Comparison of ENCODE assay signal across 21 cellular contexts in the genomic region with DNA sequence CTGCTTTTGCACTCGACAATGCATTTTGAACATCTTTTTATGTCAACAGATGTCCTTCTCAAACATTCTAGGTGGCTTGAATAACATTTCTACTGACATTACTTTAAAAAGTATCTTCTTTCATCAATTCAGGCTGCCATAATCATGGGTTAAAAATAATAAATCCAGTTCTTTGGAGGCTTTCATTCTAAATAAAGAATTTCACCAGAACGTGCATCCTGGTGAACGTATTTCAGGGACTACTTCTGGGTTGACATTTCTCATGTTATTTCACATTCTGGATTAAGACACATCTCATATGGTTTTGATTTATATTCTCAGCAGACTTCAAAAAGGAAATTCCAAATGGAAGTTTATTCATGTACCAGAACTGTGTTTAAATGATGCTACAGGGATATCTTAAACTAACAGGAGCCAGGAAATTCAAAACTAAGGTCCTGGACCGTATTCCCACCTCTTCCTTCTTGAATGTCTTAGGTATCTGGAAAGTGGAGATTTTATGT.
"Had no signal": no experiment of that assay in that cellular context is flagged by ENCODE, and none has a peak within 500 bp of the region (broad histone marks: within the 10 kb centered on the region; RNA-seq: fewer than 3 reads in every experiment).

No MANE protein-coding gene starts in this region.

- H3K36me3 Mint-ChIP-seq: activated naive CD8-positive, alpha-beta T cell; mesothelial cell of epicardium; natural killer cell; stimulated activated naive B cell treated with anti-CD40 and anti-IgM and Interleukin-4, amounts not matched to agents 10 μg/mL and 1 μg/mL and 100 μg/mL, for 72 hours had no signal

- H3K9me3 ChIP-seq: ovary, prostate gland, testis, uterus had no signal

- H3K27me3 ChIP-seq: ovary, testis, uterus had no signal

- ATAC-seq: activated CD4-positive, alpha-beta T cell treated with anti-CD3 and anti-CD28 coated beads for 36 hours; activated T-cell treated with anti-CD3 and anti-CD28 coated beads, Interleukin-2, amount 50 U/mL, for 4 hours; left lobe of liver; natural killer cell; stimulated activated naive B cell treated with anti-CD40 and anti-IgM and Interleukin-4, amounts not matched to agents 10 μg/mL and 1 μg/mL and 100 μg/mL, for 72 hours had no signal

- H3K36me3 ChIP-seq: ovary, prostate gland, uterus had no signal

- H3K9me3 Mint-ChIP-seq: activated B cell treated with CpG ODN at 0.5 μM for 24 hours; activated T-cell treated with anti-CD3 and anti-CD28 coated beads, Interleukin-2, amount 50 U/mL, for 4 hours; activated T-helper 2 cell treated with anti-CD3 and anti-CD28 coated beads, Interferon-gamma antibody, Interleukin-2, Interleukin-4, amounts not matched to agents 10 μg/mL and 5 μg/mL and 100 μg/mL, durations not matched to agents 14 hours and 24 hours and 36 hours; mesothelial cell of epicardium had no signal

- H3K4me1 Mint-ChIP-seq: activated B cell treated with CpG ODN at 0.5 μM for 24 hours; activated CD4-positive, alpha-beta T cell treated with anti-CD3 and anti-CD28 coated beads for 36 hours; natural killer cell; stimulated activated naive B cell treated with anti-CD40 and anti-IgM and Interleukin-4, amounts not matched to agents 10 μg/mL and 1 μg/mL and 100 μg/mL, for 72 hours had no signal

- DNase-seq: activated B cell treated with CpG ODN at 0.5 μM for 24 hours; activated CD4-positive, alpha-beta T cell treated with anti-CD3 and anti-CD28 coated beads for 36 hours; activated CD4-positive, alpha-beta T cell treated with anti-CD3 and anti-CD28 coated beads, Interleukin-2, amount 50 U/mL, for 4 hours; activated CD8-positive, alpha-beta memory T cell treated with anti-CD3 and anti-CD28 coated beads, Interleukin-2, amount 50 U/mL, for 48 hours; activated naive CD4-positive, alpha-beta T cell; activated T-cell treated with anti-CD3 and anti-CD28 coated beads, Interleukin-2, amount 50 U/mL, for 4 hours; cortex of kidney; natural killer cell; ovary; stimulated activated CD4-positive, alpha-beta T cell treated with anti-CD3 and anti-CD28 coated beads, Interleukin-2, amount 100 ng/mL, for 48 hours; stimulated activated CD8-positive, alpha-beta memory T cell treated with anti-CD3 and anti-CD28 coated beads, Interleukin-4, amount 100 ng/mL, for 48 hours; stimulated activated naive B cell treated with anti-CD40 and anti-IgM and Interleukin-4, amounts not matched to agents 10 μg/mL and 1 μg/mL and 100 μg/mL, for 72 hours; T-helper 9 cell; testis; trophoblast cell; uterus had no signal

- H3K27ac Mint-ChIP-seq: activated B cell treated with CpG ODN at 0.5 μM for 24 hours; activated CD4-positive, alpha-beta T cell treated with anti-CD3 and anti-CD28 coated beads for 36 hours; activated naive CD8-positive, alpha-beta T cell; activated T-helper 2 cell treated with anti-CD3 and anti-CD28 coated beads, Interferon-gamma antibody, Interleukin-2, Interleukin-4, amounts not matched to agents 10 μg/mL and 5 μg/mL and 100 μg/mL, durations not matched to agents 14 hours and 24 hours and 36 hours; mesothelial cell of epicardium; natural killer cell; stimulated activated naive B cell treated with anti-CD40 and anti-IgM and Interleukin-4, amounts not matched to agents 10 μg/mL and 1 μg/mL and 100 μg/mL, for 72 hours had no signal

- H3K4me3 ChIP-seq: ovary, prostate gland, testis, uterus had no signal

- H3K4me1 ChIP-seq: prostate gland, uterus had no signal

- H3K27ac ChIP-seq: ovary, prostate gland, testis had no signal

- H3K4me3 Mint-ChIP-seq: activated B cell treated with CpG ODN at 0.5 μM for 24 hours; activated CD4-positive, alpha-beta T cell treated with anti-CD3 and anti-CD28 coated beads for 36 hours; activated naive CD8-positive, alpha-beta T cell; activated T-cell treated with anti-CD3 and anti-CD28 coated beads, Interleukin-2, amount 50 U/mL, for 4 hours; mesothelial cell of epicardium; natural killer cell; stimulated activated naive B cell treated with anti-CD40 and anti-IgM and Interleukin-4, amounts not matched to agents 10 μg/mL and 1 μg/mL and 100 μg/mL, for 72 hours had no signal
